In the genomic region with DNA sequence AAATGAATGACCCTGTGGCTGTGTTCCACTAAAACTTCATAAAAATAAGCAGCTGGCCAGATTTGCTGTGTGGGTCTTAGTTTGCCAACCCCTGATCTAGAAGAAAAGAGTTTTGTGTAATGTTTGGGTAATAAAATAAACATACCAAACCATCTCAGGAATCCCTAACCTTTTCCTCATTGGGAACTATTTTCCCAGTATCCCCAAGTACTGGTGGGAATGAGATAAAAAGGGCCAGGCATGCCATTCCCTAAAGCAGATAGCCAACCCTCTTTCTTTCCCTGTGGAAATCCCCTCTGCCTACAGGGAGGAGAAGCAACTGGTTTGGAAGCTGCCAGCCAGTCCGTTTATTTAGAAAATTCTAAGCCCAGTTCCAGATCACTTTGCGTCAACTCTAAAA, we compare ENCODE assay signal across 16 cellular contexts.
DNase-seq lines count a peak whose midpoint lies in the region; ATAC-seq and TF ChIP-seq lines count a peak whose summit lies in the region.
"Had no signal": no experiment of that assay in that cellular context is flagged by ENCODE, and none has a peak within 500 bp of the region (broad histone marks: within the 10 kb centered on the region; RNA-seq: fewer than 3 reads in every experiment).

No MANE protein-coding gene starts in this region.

- no peaks in the 10 kb centered on the region for H4K20me1 ChIP-seq in fibroblast of lung (ENCODE audit: control insufficient read depth, extremely low read depth, insufficient read depth, low read length)
- H4K20me1 ChIP-seq: BLaER1 had no signal

- H3K9me3 ChIP-seq in MG63 (peaks cover 16% of the 10 kb centered on the region), fibroblast of lung (ENCODE audit: control insufficient read depth, insufficient read depth, low read depth, low read length) (no peaks in the 10 kb centered on the region)

- peak overlapping the region; percentile 6; the same call in 1 of the 2 replicates for H3K4me3 ChIP-seq in MG63
- H3K4me3 ChIP-seq in fibroblast of lung (replicated peaks in 1 of 4; ENCODE audit: control extremely low read depth in 1 of 4, insufficient read depth in 1 of 4, low read depth in 3 of 4, low read length in 4 of 4) = peak overlapping the region; percentile 33 to 55 (median 49)
- H3K4me3 ChIP-seq: BLaER1 had no signal

- no peaks in the 10 kb centered on the region for H3K79me2 ChIP-seq in fibroblast of lung (ENCODE audit: control insufficient read depth, insufficient read depth, low read length)

- H3K9ac ChIP-seq in fibroblast of lung (ENCODE audit: insufficient read depth, low read length) = peak overlapping the region; percentile 44
- H3K9ac ChIP-seq: BLaER1, KMS-11 had no signal

- POLR2A ChIA-PET in activated CD4-positive, alpha-beta T cell treated with anti-CD3 and anti-CD28 coated beads, Interleukin-2, amount 10 ng/mL, durations not matched to agents 7 days and 5 days (lab: Charles Lee) = no interaction called here

- no peaks in the 10 kb centered on the region for H3K4me1 Mint-ChIP-seq in activated CD4-positive, alpha-beta T cell treated with anti-CD3 and anti-CD28 coated beads, Interleukin-2, amount 10 ng/mL, durations not matched to agents 7 days and 5 days

- peaks cover 6% of the 10 kb centered on the region for H3K9me3 Mint-ChIP-seq in activated CD4-positive, alpha-beta T cell treated with anti-CD3 and anti-CD28 coated beads, Interleukin-2, amount 10 ng/mL, durations not matched to agents 7 days and 5 days
- H3K9me3 Mint-ChIP-seq: effector memory CD8-positive, alpha-beta T cell had no signal

- H3K27ac Mint-ChIP-seq in activated CD4-positive, alpha-beta T cell treated with anti-CD3 and anti-CD28 coated beads, Interleukin-2, amount 10 ng/mL, durations not matched to agents 7 days and 5 days = no peak overlapping the region
- H3K27ac Mint-ChIP-seq: effector memory CD8-positive, alpha-beta T cell had no signal

- H3K27me3 Mint-ChIP-seq in activated CD4-positive, alpha-beta T cell treated with anti-CD3 and anti-CD28 coated beads, Interleukin-2, amount 10 ng/mL, durations not matched to agents 7 days and 5 days = no peaks in the 10 kb centered on the region
- H3K27me3 Mint-ChIP-seq: effector memory CD8-positive, alpha-beta T cell had no signal

- peaks cover 29% of the 10 kb centered on the region for H3K36me3 Mint-ChIP-seq in activated CD4-positive, alpha-beta T cell treated with anti-CD3 and anti-CD28 coated beads, Interleukin-2, amount 10 ng/mL, durations not matched to agents 7 days and 5 days (ENCODE audit: low read depth)

- no peak overlapping the region for H2AFZ ChIP-seq in fibroblast of lung (ENCODE audit: low read length)

- no peaks in the 10 kb centered on the region for H3K27me3 ChIP-seq in MG63
- no peaks in the 10 kb centered on the region for H3K27me3 ChIP-seq in fibroblast of lung (ENCODE audit: control insufficient read depth, insufficient read depth, low read length)
- H3K27me3 ChIP-seq: BLaER1 had no signal

- TF ChIP-seq CTCF in fibroblast of lung (conservative IDR thresholded peaks at IDR 0.05 in 1 of 2, IDR thresholded peaks at IDR 0.05 in 1 of 2; ENCODE audit: low read depth in 1 of 2, low read length in 2 of 2) = no peak

- CTCF ChIA-PET in activated CD4-positive, alpha-beta T cell treated with anti-CD3 and anti-CD28 coated beads, Interleukin-2, amount 10 ng/mL, durations not matched to agents 7 days and 5 days (lab: Charles Lee) = no interaction called here

- H3K36me3 ChIP-seq in MG63 = peaks cover 43% of the 10 kb centered on the region
- peaks cover under 1% of the 10 kb centered on the region for H3K36me3 ChIP-seq in fibroblast of lung (ENCODE audit: control insufficient read depth, insufficient read depth, low read length)

- no peak for ATAC-seq in GM18909 (IDR thresholded peaks at IDR 0.05; ENCODE audit: poor library complexity, unreplicated experiment)
- ATAC-seq: effector memory CD8-positive, alpha-beta T cell had no signal

- DNase-seq in A172 (ENCODE audit: low spot score) (peak; percentile 75), MG63 (peak; percentile 48), fibroblast of lung (ENCODE audit: low read depth in 2 of 2) (peak; percentile 85 to 87), myocyte (ENCODE audit: low read depth) (peak; percentile 39), activated gamma-delta T cell treated with Interleukin-2 at 50 U/mL for 16 hours (no peak), cerebellar cortex (ENCODE audit: low spot score) (no peak)
- no peak for DNase-seq in activated CD4-positive, alpha-beta T cell treated with anti-CD3 and anti-CD28 coated beads, Interleukin-2, amount 10 ng/mL, durations not matched to agents 7 days and 5 days
- DNase-seq: activated CD4-positive, alpha-beta T cell treated with anti-CD3 and anti-CD28 coated beads for 48 hours; activated naive CD4-positive, alpha-beta T cell treated with Interleukin-2 at 50 U/mL for 16 hours; effector memory CD8-positive, alpha-beta T cell; H7; NCI-H446 treated with DMSO at 0.1 percent for 48 hours; posterior cingulate gyrus had no signal

- H3K4me3 Mint-ChIP-seq in activated CD4-positive, alpha-beta T cell treated with anti-CD3 and anti-CD28 coated beads, Interleukin-2, amount 10 ng/mL, durations not matched to agents 7 days and 5 days = no peak overlapping the region
- H3K4me3 Mint-ChIP-seq: effector memory CD8-positive, alpha-beta T cell had no signal

- H3K4me1 ChIP-seq in fibroblast of lung (ENCODE audit: control insufficient read depth, extremely low read depth, insufficient read depth, low read length) = peaks cover 25% of the 10 kb centered on the region

- H3K4me2 ChIP-seq in fibroblast of lung (ENCODE audit: extremely low read depth, insufficient read depth, low read length) = peak overlapping the region; percentile 92
- H3K4me2 ChIP-seq: BLaER1, KMS-11 had no signal

- H3K27ac ChIP-seq in fibroblast of lung (ENCODE audit: insufficient read depth, low read length) = peak overlapping the region; percentile 86
- H3K27ac ChIP-seq: BLaER1, KMS-11 had no signal

Comparison
In these comparisons a context has a peak if more than half of its experiments do, and no peak if none do; other contexts are left out.
1. DNase-seq: peak in A172 (single experiment), MG63 (single experiment), fibroblast of lung (2 of 2) and myocyte (single experiment); none in activated gamma-delta T cell treated with Interleukin-2 at 50 U/mL for 16 hours (single experiment), cerebellar cortex (single experiment) and activated CD4-positive, alpha-beta T cell treated with anti-CD3 and anti-CD28 coated beads, Interleukin-2, amount 10 ng/mL, durations not matched to agents 7 days and 5 days (single experiment).